ENCODE assay signal across 7 cellular contexts in genomic region chr16:83956336-83957289, GRCh38. TPM values are rescaled to one million over a fixed set of nuclear protein-coding genes. Genes with fewer than 3 reads are reported as not detected.
A peak's percentile ranks its signal among the peaks of the same experiment; 100 is the strongest.
DNase-seq lines count a peak whose midpoint lies in the region; ATAC-seq and TF ChIP-seq lines count a peak whose summit lies in the region.

No MANE protein-coding gene starts in this region.

- no peak overlapping the region for H3K27ac ChIP-seq in upper lobe of left lung

- CTCF ChIA-PET in activated naive CD4-positive, alpha-beta T cell treated with anti-CD3 and anti-CD28 coated beads for 36 hours (lab: Charles Lee): interaction anchor here (0.7 to 7.6 kb wide), 13 partner anchors 21 to 231 kb away, joined by 3 to 90 read pairs (median 5); no protein-coding TSS in a partner anchor

- H3K27ac Mint-ChIP-seq in activated naive CD4-positive, alpha-beta T cell treated with anti-CD3 and anti-CD28 coated beads for 36 hours: no peak overlapping the region

- peaks cover 27 to 44% (median 28%) of the 10 kb centered on the region in 4 donors for H3K4me1 ChIP-seq in upper lobe of left lung

- peaks cover 16% of the 10 kb centered on the region for H3K4me1 Mint-ChIP-seq in activated naive CD4-positive, alpha-beta T cell treated with anti-CD3 and anti-CD28 coated beads for 36 hours (ENCODE audit: low read depth)

- H3K27me3 Mint-ChIP-seq in activated naive CD4-positive, alpha-beta T cell treated with anti-CD3 and anti-CD28 coated beads for 36 hours (ENCODE audit: low read depth): peaks cover 28% of the 10 kb centered on the region

- no peaks in the 10 kb centered on the region for H3K36me3 Mint-ChIP-seq in activated naive CD4-positive, alpha-beta T cell treated with anti-CD3 and anti-CD28 coated beads for 36 hours (ENCODE audit: low read depth)

- no peak overlapping the region for H3K4me3 Mint-ChIP-seq in activated naive CD4-positive, alpha-beta T cell treated with anti-CD3 and anti-CD28 coated beads for 36 hours

- H3K9me3 Mint-ChIP-seq in activated naive CD4-positive, alpha-beta T cell treated with anti-CD3 and anti-CD28 coated beads for 36 hours: no peaks in the 10 kb centered on the region

- no peak for TF ChIP-seq EP300 in upper lobe of left lung (IDR thresholded peaks at IDR 0.05)

- H3K36me3 ChIP-seq in upper lobe of left lung: peaks cover 3 to 40% (median 31%) of the 10 kb centered on the region in 4 donors

- ATAC-seq in Right ventricle myocardium inferior (peak; percentile 18), upper lobe of left lung (ENCODE audit: low FRiP score in 2 of 2) (peak in 1 of 2 donors; percentile 36)

- no peak for TF ChIP-seq POLR2A in upper lobe of left lung (IDR thresholded peaks at IDR 0.05)

- no peaks in the 10 kb centered on the region for H3K27me3 ChIP-seq in upper lobe of left lung

- TF ChIP-seq CTCF in GM12875 (IDR thresholded peaks at IDR 0.05; ENCODE audit: borderline replicate concordance, insufficient read depth, low read depth, low read length) (peak; percentile 94), upper lobe of left lung (IDR thresholded peaks at IDR 0.05) (peak; percentile 71 to 87 (median 78))

- H3K9me3 ChIP-seq in upper lobe of left lung: no peaks in the 10 kb centered on the region

- H3K4me3 ChIP-seq in GM12875 (ENCODE audit: low read depth, low read length) (no peak overlapping the region), upper lobe of left lung (no peak overlapping the region)

- intact Hi-C loops in activated naive CD4-positive, alpha-beta T cell treated with anti-CD3 and anti-CD28 coated beads for 36 hours (cut with micrococcal nuclease): loop anchor here (1.0 to 10.0 kb wide), 3 partner anchors 109 to 778 kb away; no protein-coding TSS in a partner anchor
- intact Hi-C loops in Right ventricle myocardium inferior (cut with DNase I): loop anchor here (5.0 kb wide), 2 partner anchors 231 to 526 kb away; partner anchors contain the start of gene TAF1C

- 47 to 51% methylated on average over 9 to 22 of the region's 22 CpGs for WGBS in upper lobe of left lung, 2 donors

- peak; percentile 46 for DNase-seq in LHCN-M2 (ENCODE audit: low read depth)
- DNase-seq in SKM-1 (lab: John Stamatoyannopoulos, UW; ENCODE audit: unreplicated experiment): peak; percentile 27
- peak; percentile 86 for DNase-seq in activated naive CD4-positive, alpha-beta T cell treated with anti-CD3 and anti-CD28 coated beads for 36 hours
- peak; percentile 90 for DNase-seq in Right ventricle myocardium inferior (ENCODE audit: missing footprints)
- peak; percentile 50 for DNase-seq in pons (ENCODE audit: low spot score)
- DNase-seq in upper lobe of left lung: peak; percentile 85 to 96

RNA-seq across cellular contexts. Expression of gene OSGIN1, which starts 3.6 kb away (rescaled TPM):
- total RNA-seq in LHCN-M2 (2014; rRNA removed): 5.8 and 6.5 TPM in 2 replicates
- polyA plus RNA-seq in LHCN-M2 (2012): 15.1 TPM
- total RNA-seq in activated naive CD4-positive, alpha-beta T cell treated with anti-CD3 and anti-CD28 coated beads for 36 hours: under 1 TPM; 0.47 to 0.86 TPM
- total RNA-seq in Right ventricle myocardium inferior: 8.2 TPM
- total RNA-seq in upper lobe of left lung: 10 to 100 TPM in 5 of 6 donors, 1 to 10 TPM in 1; 7.3 to 34.2 (median 16.3) TPM

RNA-seq across cellular contexts. Expression of gene NECAB2, which starts 11.4 kb away (rescaled TPM):
- total RNA-seq in LHCN-M2 (2014; rRNA removed): not detected in 2 replicates
- polyA plus RNA-seq in LHCN-M2 (2012): 0.18 TPM
- not detected for total RNA-seq in activated naive CD4-positive, alpha-beta T cell treated with anti-CD3 and anti-CD28 coated beads for 36 hours
- total RNA-seq in Right ventricle myocardium inferior: 1.8 TPM
- total RNA-seq in upper lobe of left lung: 1 to 10 TPM in 1 of 6 donors, under 1 TPM in 2, not detected in 3; 0.40 to 1.2 (median 0.44) TPM

RNA-seq across cellular contexts. Expression of gene MLYCD, which starts 57.7 kb away (rescaled TPM):
- total RNA-seq in LHCN-M2 (2014; rRNA removed) (2.4 and 2.7 TPM in 2 replicates), Right ventricle myocardium inferior (48.2 TPM), upper lobe of left lung (10 to 100 TPM in 3 of 6 donors, 1 to 10 TPM in 3; 7.5 to 30.4 (median 11.3) TPM)
- 2.3 TPM for polyA plus RNA-seq in LHCN-M2 (2012)
- 1 to 10 TPM; 2.0 to 2.3 TPM for total RNA-seq in activated naive CD4-positive, alpha-beta T cell treated with anti-CD3 and anti-CD28 coated beads for 36 hours

Comparison
In these comparisons a context has a peak if more than half of its experiments do, and no peak if none do; other contexts are left out.
1. DNase-seq: peak in every context shown above with its lines; median percentile 90 in upper lobe of left lung; 90 in Right ventricle myocardium inferior; 86 in activated naive CD4-positive, alpha-beta T cell treated with anti-CD3 and anti-CD28 coated beads for 36 hours; 50 in pons; 46 in LHCN-M2; 27 in SKM-1.